8 cellular contexts compared by ENCODE assay signal in genomic region chr20:4607287-4607713, GRCh38.
A peak's percentile ranks its signal among the peaks of the same experiment; 100 is the strongest.
DNase-seq lines count a peak whose midpoint lies in the region; ATAC-seq, FAIRE-seq and TF ChIP-seq lines count a peak whose summit lies in the region.

No MANE protein-coding gene starts in this region.

- no peak overlapping the region for H3K27ac ChIP-seq in CD4-positive, alpha-beta T cell (ENCODE audit: low read depth, low read length)
- H3K27ac ChIP-seq in caudate nucleus (ENCODE audit: low read depth, low read length) (no peak overlapping the region), kidney (ENCODE audit: low read depth in 2 of 2, low read length in 2 of 2) (no peak overlapping the region)

- no peak overlapping the region for H3K4me3 ChIP-seq in kidney (ENCODE audit: low read length in 2 of 2)

- no peak overlapping the region for H3K4me3 Mint-ChIP-seq in CD4-positive, alpha-beta T cell

- H3K4me1 ChIP-seq in kidney (ENCODE audit: control insufficient read depth in 1 of 2, insufficient read depth in 1 of 2, low read depth in 1 of 2, low read length in 2 of 2) = no peaks in the 10 kb centered on the region

- TF ChIP-seq CTCF in CD4-positive, alpha-beta T cell (IDR thresholded peaks at IDR 0.05) = peak; percentile 98
- peak; percentile 98 for TF ChIP-seq CTCF in kidney (IDR thresholded peaks at IDR 0.05; ENCODE audit: borderline replicate concordance, extremely low read depth, insufficient read depth)

- POLR2A ChIA-PET in CD4-positive, alpha-beta T cell (lab: Charles Lee) = no interaction called here

- H3K9me3 Mint-ChIP-seq in CD4-positive, alpha-beta T cell = no peaks in the 10 kb centered on the region

- ATAC-seq in CD4-positive, alpha-beta T cell (ENCODE audit: poor library complexity) = peak; percentile 95
- ATAC-seq in GM21447 (IDR thresholded peaks at IDR 0.05; ENCODE audit: unreplicated experiment) = no peak

- peaks cover 26% of the 10 kb centered on the region for H3K27me3 ChIP-seq in CD4-positive, alpha-beta T cell (ENCODE audit: control insufficient read depth, insufficient read depth, low read length)

- H3K27ac Mint-ChIP-seq in CD4-positive, alpha-beta T cell = no peak overlapping the region

- H3K9ac ChIP-seq in kidney (ENCODE audit: low read length in 2 of 2) = no peak overlapping the region

- H3K27me3 Mint-ChIP-seq in CD4-positive, alpha-beta T cell = peaks cover 16% of the 10 kb centered on the region

- FAIRE-seq in H54 (lab: Jason Lieb, UNC) (no peak), kidney (lab: Jason Lieb, UNC) (peak; percentile 66)

- TF ChIP-seq POLR2A in H54 (IDR thresholded peaks at IDR 0.05; ENCODE audit: low read depth, low read length) = no peak

- CTCF ChIA-PET in CD4-positive, alpha-beta T cell (lab: Charles Lee) = interaction anchor here (1.2 kb wide), 1 partner anchor 108 kb away, joined by 3 read pairs; no protein-coding TSS in a partner anchor

- peak; percentile 30 to 54 (median 46) for DNase-seq in CD4-positive, alpha-beta T cell
- DNase-seq in H54 (ENCODE audit: insufficient read length, low spot score) = peak; percentile 45
- DNase-seq in NCI-H2196 (lab: John Stamatoyannopoulos, UW; ENCODE audit: unreplicated experiment) = peak; percentile 74
- DNase-seq in activated CD4-positive, CD25-positive, alpha-beta regulatory T cell (lab: John Stamatoyannopoulos, UW) = peak; percentile 5 to 17 (median 10)
- DNase-seq in caudate nucleus (lab: John Stamatoyannopoulos, UW) = peak in 35 of 61 donors; percentile 10 to 78 (median 32)
- DNase-seq in kidney = no peak
- peak; percentile 46 for DNase-seq in stimulated activated CD4-positive, alpha-beta T cell treated with anti-CD3 and anti-CD28 coated beads, Interleukin-2, amount 100 ng/mL, for 4 hours (ENCODE audit: low read depth)

- no peaks in the 10 kb centered on the region for H3K4me1 Mint-ChIP-seq in CD4-positive, alpha-beta T cell (ENCODE audit: low read depth)

- no peaks in the 10 kb centered on the region for H3K36me3 Mint-ChIP-seq in CD4-positive, alpha-beta T cell (ENCODE audit: low read depth)

- H3K36me3 ChIP-seq in kidney (ENCODE audit: control insufficient read depth in 1 of 2, insufficient read depth in 2 of 2, low read length in 2 of 2) = no peaks in the 10 kb centered on the region

- H3K9me3 ChIP-seq in CD4-positive, alpha-beta T cell (ENCODE audit: control insufficient read depth, low read length) = no peaks in the 10 kb centered on the region
- H3K9me3 ChIP-seq in kidney (ENCODE audit: control insufficient read depth in 1 of 2, low read length in 2 of 2) = no peaks in the 10 kb centered on the region

- intact Hi-C loops in CD4-positive, alpha-beta T cell (cut with DNase I, micrococcal nuclease) = loop anchor here (1.0 to 10.0 kb wide), 7 partner anchors 78 to 500 kb away; no protein-coding TSS in a partner anchor
- intact Hi-C loops in kidney (cut with DNase I) = loop anchor here (5.0 kb wide), 1 partner anchor 105 kb away; no protein-coding TSS in a partner anchor
